ENCODE assay signal across 1 cellular context in genomic region chr1:20614130-20614579, GRCh38.
TF ChIP-seq lines count a peak whose summit lies in the region.

No MANE protein-coding gene starts in this region.

TF ChIP-seq in HepG2, 621 proteins besides CTCF, POLR2A, EP300 and RAD21:
- TF ChIP-seq MTERF4 (CRISPR knock-in tag; IDR thresholded peaks at IDR 0.05) (0 out of 2 replicates have a peak, but pooled peaks have one; percentile 1), HOMEZ (CRISPR knock-in tag; IDR thresholded peaks at IDR 0.05; ENCODE audit: low read depth) (no peak), ZNF766 (CRISPR knock-in tag; IDR thresholded peaks at IDR 0.05; ENCODE audit: borderline replicate concordance) (no peak), ELF3 (CRISPR knock-in tag; IDR thresholded peaks at IDR 0.05) (no peak), ZFY (CRISPR knock-in tag; IDR thresholded peaks at IDR 0.05) (no peak), ZNF704 (CRISPR knock-in tag; IDR thresholded peaks at IDR 0.05; ENCODE audit: borderline replicate concordance) (no peak), MEIS1 (CRISPR knock-in tag; IDR thresholded peaks at IDR 0.05; ENCODE audit: borderline replicate concordance) (0 out of 2 replicates have a peak, but pooled peaks have one; percentile 2), ZNF616 (CRISPR knock-in tag; IDR thresholded peaks at IDR 0.05; ENCODE audit: low read depth) (no peak), NCOA1 (CRISPR knock-in tag; IDR thresholded peaks at IDR 0.05) (no peak), FOXJ3 (CRISPR knock-in tag; IDR thresholded peaks at IDR 0.05; ENCODE audit: borderline replicate concordance) (0 out of 2 replicates have a peak, but pooled peaks have one; percentile 13), GMEB1 (CRISPR knock-in tag; IDR thresholded peaks at IDR 0.05; ENCODE audit: borderline replicate concordance) (no peak), RNF2 (conservative IDR thresholded peaks at IDR 0.05; ENCODE audit: low read depth) (no peak), SNAPC2 (CRISPR knock-in tag; IDR thresholded peaks at IDR 0.05) (no peak), PCBP1 (IDR thresholded peaks at IDR 0.05; ENCODE audit: borderline replicate concordance, low read depth, low read length) (no peak), ZNF670 (CRISPR knock-in tag; IDR thresholded peaks at IDR 0.05; ENCODE audit: borderline replicate concordance) (no peak), NPAS2 (CRISPR knock-in tag; IDR thresholded peaks at IDR 0.05; ENCODE audit: borderline replicate concordance) (no peak), ELF1 (CRISPR knock-in tag; IDR thresholded peaks at IDR 0.05) (no peak), ZNF253 (CRISPR knock-in tag; IDR thresholded peaks at IDR 0.05; ENCODE audit: borderline replicate concordance) (no peak), NFE2 (CRISPR knock-in tag; IDR thresholded peaks at IDR 0.05) (no peak), ZBTB40 (IDR thresholded peaks at IDR 0.05) (peak; percentile 85), ZBTB40 (CRISPR knock-in tag; IDR thresholded peaks at IDR 0.05) (peak; percentile 99), ZFAT (CRISPR knock-in tag; conservative IDR thresholded peaks at IDR 0.05) (no peak)
